ENCODE assay signal across 9 cellular contexts in genomic region chr20:43241057-43241702, GRCh38. TPM values are rescaled to one million over a fixed set of nuclear protein-coding genes. Genes with fewer than 3 reads are reported as not detected.
"Had no signal": no experiment of that assay in that cellular context is flagged by ENCODE, and none has a peak within 500 bp of the region (broad histone marks: within the 10 kb centered on the region; RNA-seq: fewer than 3 reads in every experiment).

No MANE protein-coding gene starts in this region.

- H3K4me2 ChIP-seq: GM23338 had no signal

- FAIRE-seq: H1, H54, K562 had no signal

- H3K27ac ChIP-seq: HL-60 had no signal

- H3K4me3 ChIP-seq: GM23338, K562 had no signal

- H2AFZ ChIP-seq: GM23338 had no signal

- ATAC-seq: GM23338, K562 had no signal

- DNase-seq: H9, HCEC 1CT, IMR-90 had no signal

RNA-seq across cellular contexts. Expression of gene PTPRT, which starts 51.5 kb away (rescaled TPM):
- total RNA-seq: GM23338, HT1080, IMR-90, K562 had no signal
- polyA plus RNA-seq: GM23338, IMR-90, K562 had no signal
